15 cellular contexts compared by ENCODE assay signal in the genomic region with DNA sequence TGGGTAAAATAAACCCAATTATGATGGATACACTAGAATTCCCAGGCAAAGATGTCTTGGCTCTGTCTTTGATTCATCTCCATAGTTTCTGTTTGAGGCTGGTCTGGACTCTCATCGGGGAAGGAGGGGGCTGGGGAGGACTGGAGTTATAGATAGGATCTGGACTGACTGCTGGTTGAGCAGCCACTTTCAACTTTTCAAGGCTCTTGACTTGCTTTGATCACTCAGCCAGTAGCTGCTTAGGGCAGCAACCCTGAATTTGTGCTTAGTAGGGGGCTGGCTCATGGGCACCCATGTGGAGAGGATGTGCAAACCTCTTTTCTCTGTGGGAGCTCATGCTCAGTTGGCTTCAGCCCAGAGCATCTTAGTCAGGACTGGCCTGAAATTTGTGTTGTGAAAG.
DNase-seq lines count a peak whose midpoint lies in the region; ATAC-seq and TF ChIP-seq lines count a peak whose summit lies in the region.
"Had no signal": no experiment of that assay in that cellular context is flagged by ENCODE, and none has a peak within 500 bp of the region (broad histone marks: within the 10 kb centered on the region; RNA-seq: fewer than 3 reads in every experiment).

No MANE protein-coding gene starts in this region.

- no peak for TF ChIP-seq CTCF in HEK293 (tag by site-specific recombination; IDR thresholded peaks at IDR 0.05)
- TF ChIP-seq CTCF in nephron progenitor cell (IDR thresholded peaks at IDR 0.05) = no peak
- TF ChIP-seq CTCF in Caco-2 (IDR thresholded peaks at IDR 0.05; ENCODE audit: insufficient read depth in 1 of 2, low read depth in 1 of 2, low read length in 1 of 2, severe bottlenecking in 1 of 2, unreplicated experiment in 1 of 2) = no peak
- TF ChIP-seq CTCF in mesothelial cell of epicardium (IDR thresholded peaks at IDR 0.05; ENCODE audit: unreplicated experiment) = no peak

- H3K27me3 ChIP-seq in Caco-2 (replicated peaks; ENCODE audit: control insufficient read depth, insufficient read depth, low read length) = no peaks in the 10 kb centered on the region

- no peaks in the 10 kb centered on the region for H3K9me3 ChIP-seq in HEK293 (ENCODE audit: control insufficient read depth, insufficient read depth, low read depth, low read length)
- H3K9me3 ChIP-seq in Caco-2 = no peaks in the 10 kb centered on the region

- intact Hi-C loops in Caco-2 (cut with micrococcal nuclease; ENCODE audit: unreplicated experiment) = no loop called here

- H3K36me3 Mint-ChIP-seq in nephron progenitor cell (ENCODE audit: low read depth) (no peaks in the 10 kb centered on the region), Caco-2 (ENCODE audit: insufficient read depth, unreplicated experiment) (no peaks in the 10 kb centered on the region), mesothelial cell of epicardium (no peaks in the 10 kb centered on the region)

- H3K9me3 Mint-ChIP-seq in nephron progenitor cell = peaks cover 19% of the 10 kb centered on the region
- H3K9me3 Mint-ChIP-seq in Caco-2 (ENCODE audit: unreplicated experiment) = peaks cover 29% of the 10 kb centered on the region
- H3K9me3 Mint-ChIP-seq in mesothelial cell of epicardium = peaks cover 17% of the 10 kb centered on the region

- CTCF ChIA-PET in HEK293 (lab: Yijun Ruan, JAX) (no interaction called here), Caco-2 (lab: Charles Lee) (no interaction called here)

- peaks cover 30% of the 10 kb centered on the region for H3K4me1 Mint-ChIP-seq in nephron progenitor cell
- H3K4me1 Mint-ChIP-seq in Caco-2 (ENCODE audit: low read depth, unreplicated experiment) = peaks cover 37% of the 10 kb centered on the region
- no peaks in the 10 kb centered on the region for H3K4me1 Mint-ChIP-seq in mesothelial cell of epicardium

- H3K27me3 Mint-ChIP-seq in nephron progenitor cell (ENCODE audit: low read depth, poor library complexity) (peaks cover 10% of the 10 kb centered on the region), Caco-2 (ENCODE audit: insufficient read depth, unreplicated experiment) (no peaks in the 10 kb centered on the region), mesothelial cell of epicardium (ENCODE audit: low read depth) (peaks cover 3% of the 10 kb centered on the region)
- H3K27me3 Mint-ChIP-seq: activated CD8-positive, alpha-beta memory T cell treated with anti-CD3 and anti-CD28 coated beads, Interleukin-2, amount 10 ng/mL, durations not matched to agents 7 days and 5 days had no signal

- no peak overlapping the region for H3K27ac ChIP-seq in HEK293 (ENCODE audit: extremely low read depth, low read depth, low read length)
- H3K27ac ChIP-seq: KMS-11, left ventricle myocardium inferior, PC-9 had no signal

- ATAC-seq in GM18870 (IDR thresholded peaks at IDR 0.05; ENCODE audit: unreplicated experiment) = peak; percentile 50
- peak; percentile 45 for ATAC-seq in HG03558 (IDR thresholded peaks at IDR 0.05; ENCODE audit: extremely low read depth, unreplicated experiment)
- ATAC-seq: activated CD8-positive, alpha-beta memory T cell treated with anti-CD3 and anti-CD28 coated beads, Interleukin-2, amount 10 ng/mL, durations not matched to agents 7 days and 5 days; stimulated activated naive CD8-positive, alpha-beta T cell treated with anti-CD3 and anti-CD28 coated beads, Interleukin-15, Interleukin-2, amounts not matched to agents 100 U/mL and 50 U/mL, for 24 hours had no signal

- POLR2A ChIA-PET in HEK293 (lab: Yijun Ruan, JAX) = no interaction called here
- POLR2A ChIA-PET in Caco-2 (lab: Charles Lee) = no interaction called here

- DNase-seq in nephron progenitor cell (peak; percentile 14), Caco-2 (no peak), SHP77 (lab: John Stamatoyannopoulos, UW) (no peak), mesothelial cell of epicardium (ENCODE audit: low spot score in 2 of 2, unreplicated experiment in 2 of 2) (no peak), GDM1 (lab: John Stamatoyannopoulos, UW) (no peak)
- DNase-seq: activated CD8-positive, alpha-beta memory T cell treated with anti-CD3 and anti-CD28 coated beads, Interleukin-2, amount 10 ng/mL, durations not matched to agents 7 days and 5 days; left ventricle myocardium inferior; NCI-H2029; PC-9; stimulated activated naive CD8-positive, alpha-beta T cell treated with anti-CD3 and anti-CD28 coated beads, Interleukin-15, Interleukin-2, amounts not matched to agents 100 U/mL and 50 U/mL, for 24 hours had no signal

- H3K36me3 ChIP-seq in HEK293 (ENCODE audit: control insufficient read depth in 2 of 2, insufficient read depth in 1 of 2, low read length in 2 of 2) = no peaks in the 10 kb centered on the region
- no peaks in the 10 kb centered on the region for H3K36me3 ChIP-seq in Caco-2 (ENCODE audit: control insufficient read depth, insufficient read depth, low read length)
- H3K36me3 ChIP-seq: left ventricle myocardium inferior had no signal

- H3K27ac Mint-ChIP-seq in nephron progenitor cell = no peak overlapping the region
- H3K27ac Mint-ChIP-seq in Caco-2 (ENCODE audit: unreplicated experiment) = no peak overlapping the region
- no peak overlapping the region for H3K27ac Mint-ChIP-seq in mesothelial cell of epicardium
- H3K27ac Mint-ChIP-seq: activated CD8-positive, alpha-beta memory T cell treated with anti-CD3 and anti-CD28 coated beads, Interleukin-2, amount 10 ng/mL, durations not matched to agents 7 days and 5 days; T-helper 2 cell treated with Interferon-gamma antibody and Interleukin-4, amounts not matched to agents 5 μg/mL and 100 μg/mL, for 36 hours had no signal

- H3K4me3 Mint-ChIP-seq in nephron progenitor cell (no peak overlapping the region), Caco-2 (ENCODE audit: unreplicated experiment) (no peak overlapping the region), mesothelial cell of epicardium (no peak overlapping the region)
- H3K4me3 Mint-ChIP-seq: activated CD8-positive, alpha-beta memory T cell treated with anti-CD3 and anti-CD28 coated beads, Interleukin-2, amount 10 ng/mL, durations not matched to agents 7 days and 5 days; T-helper 2 cell treated with Interferon-gamma antibody and Interleukin-4, amounts not matched to agents 5 μg/mL and 100 μg/mL, for 36 hours had no signal

- no peaks in the 10 kb centered on the region for H3K4me1 ChIP-seq in HEK293 (ENCODE audit: control insufficient read depth, insufficient read depth, low read length)
- peaks cover 42% of the 10 kb centered on the region for H3K4me1 ChIP-seq in Caco-2
- H3K4me1 ChIP-seq: left ventricle myocardium inferior had no signal

- H3K4me3 ChIP-seq in HEK293 (ENCODE audit: low read depth, low read length) = no peak overlapping the region
- no peak overlapping the region for H3K4me3 ChIP-seq in Caco-2 (ENCODE audit: low read depth, low read length)
- H3K4me3 ChIP-seq: left ventricle myocardium inferior, PC-9 had no signal

- BruUV-seq in Caco-2 (replicated peaks; lab: Mats Ljungman, UMichigan) = no TSS peak

TF ChIP-seq in HEK293, 187 proteins besides CTCF, POLR2A, EP300 and RAD21:
- TF ChIP-seq SP2 (tag by site-specific recombination; IDR thresholded peaks at IDR 0.05) = no peak
- no peak for TF ChIP-seq ZNF157 (tag by site-specific recombination; IDR thresholded peaks at IDR 0.05)
- TF ChIP-seq, protein P1, sequence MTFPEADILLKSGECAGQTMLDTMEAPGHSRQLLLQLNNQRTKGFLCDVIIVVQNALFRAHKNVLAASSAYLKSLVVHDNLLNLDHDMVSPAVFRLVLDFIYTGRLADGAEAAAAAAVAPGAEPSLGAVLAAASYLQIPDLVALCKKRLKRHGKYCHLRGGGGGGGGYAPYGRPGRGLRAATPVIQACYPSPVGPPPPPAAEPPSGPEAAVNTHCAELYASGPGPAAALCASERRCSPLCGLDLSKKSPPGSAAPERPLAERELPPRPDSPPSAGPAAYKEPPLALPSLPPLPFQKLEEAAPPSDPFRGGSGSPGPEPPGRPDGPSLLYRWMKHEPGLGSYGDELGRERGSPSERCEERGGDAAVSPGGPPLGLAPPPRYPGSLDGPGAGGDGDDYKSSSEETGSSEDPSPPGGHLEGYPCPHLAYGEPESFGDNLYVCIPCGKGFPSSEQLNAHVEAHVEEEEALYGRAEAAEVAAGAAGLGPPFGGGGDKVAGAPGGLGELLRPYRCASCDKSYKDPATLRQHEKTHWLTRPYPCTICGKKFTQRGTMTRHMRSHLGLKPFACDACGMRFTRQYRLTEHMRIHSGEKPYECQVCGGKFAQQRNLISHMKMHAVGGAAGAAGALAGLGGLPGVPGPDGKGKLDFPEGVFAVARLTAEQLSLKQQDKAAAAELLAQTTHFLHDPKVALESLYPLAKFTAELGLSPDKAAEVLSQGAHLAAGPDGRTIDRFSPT (tag by site-specific recombination; IDR thresholded peaks at IDR 0.05) = no peak
- TF ChIP-seq ZIC2 (tag by site-specific recombination; IDR thresholded peaks at IDR 0.05) = peak; percentile 52
- TF ChIP-seq, protein P2, sequence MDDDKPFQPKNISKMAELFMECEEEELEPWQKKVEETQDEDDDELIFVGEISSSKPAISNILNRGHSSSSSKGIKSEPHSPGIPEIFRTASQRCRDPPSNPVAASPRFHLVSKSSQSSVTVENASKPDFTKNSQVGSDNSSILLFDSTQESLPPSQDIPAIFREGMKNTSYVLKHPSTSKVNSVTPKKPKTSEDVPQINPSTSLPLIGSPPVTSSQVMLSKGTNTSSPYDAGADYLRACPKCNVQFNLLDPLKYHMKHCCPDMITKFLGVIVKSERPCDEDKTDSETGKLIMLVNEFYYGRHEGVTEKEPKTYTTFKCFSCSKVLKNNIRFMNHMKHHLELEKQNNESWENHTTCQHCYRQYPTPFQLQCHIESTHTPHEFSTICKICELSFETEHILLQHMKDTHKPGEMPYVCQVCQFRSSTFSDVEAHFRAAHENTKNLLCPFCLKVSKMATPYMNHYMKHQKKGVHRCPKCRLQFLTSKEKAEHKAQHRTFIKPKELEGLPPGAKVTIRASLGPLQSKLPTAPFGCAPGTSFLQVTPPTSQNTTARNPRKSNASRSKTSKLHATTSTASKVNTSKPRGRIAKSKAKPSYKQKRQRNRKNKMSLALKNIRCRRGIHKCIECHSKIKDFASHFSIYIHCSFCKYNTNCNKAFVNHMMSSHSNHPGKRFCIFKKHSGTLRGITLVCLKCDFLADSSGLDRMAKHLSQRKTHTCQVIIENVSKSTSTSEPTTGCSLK (tag by site-specific recombination; IDR thresholded peaks at IDR 0.05) = no peak
- TF ChIP-seq TCF7L2 (IDR thresholded peaks at IDR 0.05; ENCODE audit: borderline replicate concordance, low read depth, low read length) = no peak
- TF ChIP-seq ZNF791 (tag by site-specific recombination; IDR thresholded peaks at IDR 0.05) = no peak
